8 cellular contexts compared by ENCODE assay signal in genomic region chr5:119290161-119290569, GRCh38.
DNase-seq lines count a peak whose midpoint lies in the region; ATAC-seq and TF ChIP-seq lines count a peak whose summit lies in the region.

No MANE protein-coding gene starts in this region.

- H3K79me2 ChIP-seq in mesendoderm (ENCODE audit: control insufficient read depth, insufficient read depth, low read length), result no peaks in the 10 kb centered on the region

- H2BK120ac ChIP-seq in mesendoderm (ENCODE audit: low read depth, low read length), result no peak overlapping the region

- H3K4me1 Mint-ChIP-seq in activated naive CD4-positive, alpha-beta T cell treated with anti-CD3 and anti-CD28 coated beads, Interleukin-2, amount 10 ng/mL, durations not matched to agents 7 days and 5 days, result peaks cover 90% of the 10 kb centered on the region

- H3K4me2 ChIP-seq in mesendoderm (ENCODE audit: low read length), result no peak overlapping the region

- H3K27ac Mint-ChIP-seq in activated naive CD4-positive, alpha-beta T cell treated with anti-CD3 and anti-CD28 coated beads, Interleukin-2, amount 10 ng/mL, durations not matched to agents 7 days and 5 days, result peak overlapping the region; percentile 98

- no peaks in the 10 kb centered on the region for H3K9me3 ChIP-seq in breast epithelium

- H3K9ac ChIP-seq in mesendoderm (ENCODE audit: low read length), result no peak overlapping the region

- H3K79me1 ChIP-seq in mesendoderm (ENCODE audit: low read length), result peaks cover 5% of the 10 kb centered on the region

- H2BK5ac ChIP-seq in mesendoderm (ENCODE audit: low read length), result no peak overlapping the region

- no peak for DNase-seq in activated naive CD4-positive, alpha-beta T cell treated with anti-CD3 and anti-CD28 coated beads, Interleukin-2, amount 10 ng/mL, durations not matched to agents 7 days and 5 days
- DNase-seq in activated naive CD4-positive, alpha-beta T cell (lab: John Stamatoyannopoulos, UW), result no peak
- DNase-seq in SIG-M5 (lab: John Stamatoyannopoulos, UW) (peak; percentile 77), mesendoderm (no peak), breast epithelium (ENCODE audit: low spot score in 2 of 2) (no peak), putamen (ENCODE audit: low spot score) (no peak)
- no peak for DNase-seq in activated CD4-positive, alpha-beta T cell treated with anti-CD3 and anti-CD28 coated beads for 4 hours

- H4K8ac ChIP-seq in mesendoderm (ENCODE audit: low read depth, low read length), result no peak overlapping the region

- no peak for TF ChIP-seq CTCF in breast epithelium (IDR thresholded peaks at IDR 0.05)

- peak; percentile 96 for ATAC-seq in HG03039 (IDR thresholded peaks at IDR 0.05; ENCODE audit: unreplicated experiment)

- intact Hi-C loops in breast epithelium (cut with DNase I; ENCODE audit: low total_unique reads), result no loop called here

- H2BK15ac ChIP-seq in mesendoderm (replicated peaks; ENCODE audit: low read depth), result no peak overlapping the region

- H3K27me3 ChIP-seq in mesendoderm (ENCODE audit: insufficient read depth, low read length, poor library complexity) (no peaks in the 10 kb centered on the region), breast epithelium (no peaks in the 10 kb centered on the region)

- H3K27ac ChIP-seq in mesendoderm (ENCODE audit: low read depth, low read length) (no peak overlapping the region), breast epithelium (no peak overlapping the region)

- H3K27me3 Mint-ChIP-seq in activated naive CD4-positive, alpha-beta T cell treated with anti-CD3 and anti-CD28 coated beads, Interleukin-2, amount 10 ng/mL, durations not matched to agents 7 days and 5 days, result no peaks in the 10 kb centered on the region

- H3K9me3 Mint-ChIP-seq in activated naive CD4-positive, alpha-beta T cell treated with anti-CD3 and anti-CD28 coated beads, Interleukin-2, amount 10 ng/mL, durations not matched to agents 7 days and 5 days, result peaks cover 15% of the 10 kb centered on the region

- no peak overlapping the region for H3K18ac ChIP-seq in mesendoderm (ENCODE audit: low read length)

- no peak overlapping the region for H3K4ac ChIP-seq in mesendoderm (ENCODE audit: low read depth, low read length)

- H3K4me3 Mint-ChIP-seq in activated naive CD4-positive, alpha-beta T cell treated with anti-CD3 and anti-CD28 coated beads, Interleukin-2, amount 10 ng/mL, durations not matched to agents 7 days and 5 days, result peak overlapping the region; percentile 55

- H3K23ac ChIP-seq in mesendoderm (ENCODE audit: low read length), result no peak overlapping the region

- H3K4me3 ChIP-seq in mesendoderm (ENCODE audit: low read length) (no peak overlapping the region), breast epithelium (no peak overlapping the region)

- no peak overlapping the region for H4K5ac ChIP-seq in mesendoderm (ENCODE audit: low read length)

- H2AK5ac ChIP-seq in mesendoderm (ENCODE audit: low read length), result no peak overlapping the region

- no CpG with 5 or more reads among the region's 3 CpGs for WGBS in mesendoderm (ENCODE audit: extremely low coverage, insufficient coverage, low lambda C conversion rate)

- peak overlapping the region; percentile 22 for H3K56ac ChIP-seq in mesendoderm (ENCODE audit: low read length)

- H3K36me3 ChIP-seq in mesendoderm (ENCODE audit: control insufficient read depth, insufficient read depth, low read length), result no peaks in the 10 kb centered on the region
- no peaks in the 10 kb centered on the region for H3K36me3 ChIP-seq in breast epithelium

- TF ChIP-seq POLR2A in breast epithelium (IDR thresholded peaks at IDR 0.05), result no peak

- H3K4me1 ChIP-seq in mesendoderm (ENCODE audit: control insufficient read depth, low read depth, low read length) (peaks cover 14% of the 10 kb centered on the region), breast epithelium (no peaks in the 10 kb centered on the region)

- CTCF ChIA-PET in activated naive CD4-positive, alpha-beta T cell treated with anti-CD3 and anti-CD28 coated beads, Interleukin-2, amount 10 ng/mL, durations not matched to agents 7 days and 5 days (lab: Charles Lee), result interaction anchor here (0.9 to 3.7 kb wide), 8 partner anchors 13 to 219 kb away, joined by 3 to 15 read pairs (median 4); partner anchors contain the start of gene DMXL1

- peaks cover 69% of the 10 kb centered on the region for H3K36me3 Mint-ChIP-seq in activated naive CD4-positive, alpha-beta T cell treated with anti-CD3 and anti-CD28 coated beads, Interleukin-2, amount 10 ng/mL, durations not matched to agents 7 days and 5 days
